Comparison of ENCODE assay signal across 32 cellular contexts in genomic region chr6:133693565-133693964, GRCh38.
"Had no signal": no experiment of that assay in that cellular context is flagged by ENCODE, and none has a peak within 500 bp of the region (broad histone marks: within the 10 kb centered on the region; RNA-seq: fewer than 3 reads in every experiment).

No MANE protein-coding gene starts in this region.

- H3K36me3 ChIP-seq: adrenal gland, ascending aorta, brain microvascular endothelial cell, breast epithelium, cardiac muscle cell had no signal

- FAIRE-seq: astrocyte, bronchial epithelial cell had no signal

- H3K27me3 ChIP-seq: adrenal gland, ascending aorta, body of pancreas, brain microvascular endothelial cell, breast epithelium, cardiac muscle cell had no signal

- H3K4me3 ChIP-seq: adrenal gland, ascending aorta, body of pancreas, breast epithelium, cardiac muscle cell had no signal

- H3K9me3 ChIP-seq: adrenal gland, ascending aorta, body of pancreas, breast epithelium had no signal

- ATAC-seq: activated naive CD4-positive, alpha-beta T cell treated with anti-CD3 and anti-CD28 coated beads, Interleukin-2, amount 50 U/mL, for 72 hours; activated naive CD8-positive, alpha-beta T cell treated with anti-CD3 and anti-CD28 coated beads, Interleukin-2, amount 50 U/mL, for 24 hours; activated T-cell treated with anti-CD3 and anti-CD28 coated beads, Interleukin-2, amount 50 U/mL, for 4 hours; activated T-cell treated with anti-CD3 and anti-CD28 coated beads, Interleukin-2, amount 50 U/mL, for 72 hours; activated T-helper 17 cell treated with anti-CD3 and anti-CD28 coated beads, Interleukin-2, amount 50 U/mL, for 72 hours; body of pancreas had no signal

- H3K27ac ChIP-seq: adrenal gland, ascending aorta, body of pancreas, brain microvascular endothelial cell, breast epithelium, cardiac muscle cell had no signal

- DNase-seq: activated effector memory CD4-positive, alpha-beta T cell treated with anti-CD3 and anti-CD28 coated beads, Interleukin-2, amount 50 U/mL, for 16 hours; activated effector memory CD4-positive, alpha-beta T cell treated with Interleukin-2 at 50 U/mL for 16 hours; activated gamma-delta T cell; activated gamma-delta T cell treated with Interleukin-2 at 50 U/mL for 16 hours; activated naive CD4-positive, alpha-beta T cell; activated naive CD4-positive, alpha-beta T cell treated with anti-CD3 and anti-CD28 coated beads for 36 hours; activated naive CD4-positive, alpha-beta T cell treated with anti-CD3 and anti-CD28 coated beads, Interleukin-2, amount 10 ng/mL, durations not matched to agents 7 days and 5 days; activated naive CD4-positive, alpha-beta T cell treated with anti-CD3 and anti-CD28 coated beads, Interleukin-2, amount 50 U/mL, for 16 hours; activated naive CD4-positive, alpha-beta T cell treated with Interleukin-2 at 50 U/mL for 16 hours; activated naive CD8-positive, alpha-beta T cell treated with anti-CD3 and anti-CD28 coated beads for 36 hours; activated naive CD8-positive, alpha-beta T cell treated with anti-CD3 and anti-CD28 coated beads, Interleukin-2, amount 10 ng/mL, durations not matched to agents 7 days and 5 days; activated naive CD8-positive, alpha-beta T cell treated with anti-CD3 and anti-CD28 coated beads, Interleukin-2, amount 50 U/mL, for 24 hours; activated T-cell treated with anti-CD3 and anti-CD28 coated beads, Interleukin-2, amount 50 U/mL, for 4 hours; activated T-cell treated with anti-CD3 and anti-CD28 coated beads, Interleukin-2, amount 50 U/mL, for 48 hours; activated T-cell treated with anti-CD3 and anti-CD28 coated beads, Interleukin-2, amount 50 U/mL, for 72 hours; adrenal gland; amniotic stem cell; amygdala; anterior cingulate cortex; aorta; body of pancreas; brain microvascular endothelial cell; caudate nucleus; central memory CD4-positive, alpha-beta T cell; cerebellar nuclear complex had no signal

- H3K4me1 ChIP-seq: adrenal gland, ascending aorta, body of pancreas, breast epithelium had no signal
